Comparison of ENCODE assay signal across 8 cellular contexts in genomic region chr19:33125929-33126388, GRCh38. TPM values are rescaled to one million over a fixed set of nuclear protein-coding genes. Genes with fewer than 3 reads are reported as not detected.
A peak's percentile ranks its signal among the peaks of the same experiment; 100 is the strongest.
DNase-seq lines count a peak whose midpoint lies in the region; ATAC-seq and TF ChIP-seq lines count a peak whose summit lies in the region.

No MANE protein-coding gene starts in this region.

- H3K4me3 Mint-ChIP-seq in natural killer cell treated with Interleukin-12 subunit alpha and Interleukin-12 subunit beta and Interleukin-15 and Interleukin-18, amount 100 ng/mL, for 72 hours = no peak overlapping the region

- H3K4me1 Mint-ChIP-seq in natural killer cell treated with Interleukin-12 subunit alpha and Interleukin-12 subunit beta and Interleukin-15 and Interleukin-18, amount 100 ng/mL, for 72 hours (ENCODE audit: low read depth in 2 of 2) = peaks cover 5 to 8% of the 10 kb centered on the region in 2 donors

- no peak overlapping the region for H3K27ac Mint-ChIP-seq in natural killer cell treated with Interleukin-12 subunit alpha and Interleukin-12 subunit beta and Interleukin-15 and Interleukin-18, amount 100 ng/mL, for 72 hours

- H3K27ac ChIP-seq in substantia nigra (ENCODE audit: low read depth, low read length, poor library complexity, severe bottlenecking) = no peak overlapping the region

- DNase-seq in ELF-1 (ENCODE audit: low read depth, low spot score) = peak; percentile 50
- peak; percentile 38 for DNase-seq in NT2/D1 (ENCODE audit: low read depth, low spot score)
- DNase-seq in activated CD8-positive, alpha-beta memory T cell treated with anti-CD3 and anti-CD28 coated beads, Interleukin-2, amount 50 U/mL, for 24 hours (ENCODE audit: extremely low read depth) = peak; percentile 5
- DNase-seq in erythroblast (lab: John Stamatoyannopoulos, UW) = peak; percentile 74 to 85
- DNase-seq in natural killer cell treated with Interleukin-12 subunit alpha and Interleukin-12 subunit beta and Interleukin-15 and Interleukin-18, amount 100 ng/mL, for 72 hours (ENCODE audit: low spot score) = no peak
- peak in 30 of 49 donors; percentile 2 to 33 (median 9) for DNase-seq in substantia nigra (lab: John Stamatoyannopoulos, UW)

- no peaks in the 10 kb centered on the region for H3K9me3 Mint-ChIP-seq in natural killer cell treated with Interleukin-12 subunit alpha and Interleukin-12 subunit beta and Interleukin-15 and Interleukin-18, amount 100 ng/mL, for 72 hours

- peak overlapping the region; percentile 12 for H3K9ac ChIP-seq in NT2/D1 (ENCODE audit: insufficient read length, low read depth)

- no peak for TF ChIP-seq POLR2A in erythroblast (IDR thresholded peaks at IDR 0.05; ENCODE audit: low read length)

- H3K36me3 Mint-ChIP-seq in natural killer cell treated with Interleukin-12 subunit alpha and Interleukin-12 subunit beta and Interleukin-15 and Interleukin-18, amount 100 ng/mL, for 72 hours = peaks cover 9% of the 10 kb centered on the region

- no peaks in the 10 kb centered on the region for H3K27me3 ChIP-seq in NT2/D1 (ENCODE audit: insufficient read depth, insufficient read length)

- no peaks in the 10 kb centered on the region for H3K27me3 Mint-ChIP-seq in natural killer cell treated with Interleukin-12 subunit alpha and Interleukin-12 subunit beta and Interleukin-15 and Interleukin-18, amount 100 ng/mL, for 72 hours

- H3K36me3 ChIP-seq in NT2/D1 (ENCODE audit: insufficient read depth, insufficient read length, low read length) = peaks cover 26% of the 10 kb centered on the region

- no peaks in the 10 kb centered on the region for H3K4me1 ChIP-seq in NT2/D1 (ENCODE audit: insufficient read depth, insufficient read length)

- H3K9me3 ChIP-seq in NT2/D1 (ENCODE audit: insufficient read depth, low read length) = no peaks in the 10 kb centered on the region

- ATAC-seq in HG03565 (IDR thresholded peaks at IDR 0.05; ENCODE audit: unreplicated experiment) (peak; percentile 56), GM19023 (IDR thresholded peaks at IDR 0.05; ENCODE audit: unreplicated experiment) (no peak)
- ATAC-seq in natural killer cell treated with Interleukin-12 subunit alpha and Interleukin-12 subunit beta and Interleukin-15 and Interleukin-18, amount 100 ng/mL, for 72 hours = peak; percentile 79 to 83

- H3K4me3 ChIP-seq in NT2/D1 (ENCODE audit: insufficient read length, low read depth) = no peak overlapping the region

RNA-seq across cellular contexts. Expression of gene WDR88, which starts 6.0 kb away (rescaled TPM):
- not detected for total RNA-seq in natural killer cell treated with Interleukin-12 subunit alpha and Interleukin-12 subunit beta and Interleukin-15 and Interleukin-18, amount 100 ng/mL, for 72 hours

RNA-seq across cellular contexts. Expression of gene GPATCH1, which starts 45.0 kb away (rescaled TPM):
- total RNA-seq in natural killer cell treated with Interleukin-12 subunit alpha and Interleukin-12 subunit beta and Interleukin-15 and Interleukin-18, amount 100 ng/mL, for 72 hours = 10 to 100 TPM; 12.6 to 16.0 TPM
